9 cellular contexts compared by ENCODE assay signal in the genomic region with DNA sequence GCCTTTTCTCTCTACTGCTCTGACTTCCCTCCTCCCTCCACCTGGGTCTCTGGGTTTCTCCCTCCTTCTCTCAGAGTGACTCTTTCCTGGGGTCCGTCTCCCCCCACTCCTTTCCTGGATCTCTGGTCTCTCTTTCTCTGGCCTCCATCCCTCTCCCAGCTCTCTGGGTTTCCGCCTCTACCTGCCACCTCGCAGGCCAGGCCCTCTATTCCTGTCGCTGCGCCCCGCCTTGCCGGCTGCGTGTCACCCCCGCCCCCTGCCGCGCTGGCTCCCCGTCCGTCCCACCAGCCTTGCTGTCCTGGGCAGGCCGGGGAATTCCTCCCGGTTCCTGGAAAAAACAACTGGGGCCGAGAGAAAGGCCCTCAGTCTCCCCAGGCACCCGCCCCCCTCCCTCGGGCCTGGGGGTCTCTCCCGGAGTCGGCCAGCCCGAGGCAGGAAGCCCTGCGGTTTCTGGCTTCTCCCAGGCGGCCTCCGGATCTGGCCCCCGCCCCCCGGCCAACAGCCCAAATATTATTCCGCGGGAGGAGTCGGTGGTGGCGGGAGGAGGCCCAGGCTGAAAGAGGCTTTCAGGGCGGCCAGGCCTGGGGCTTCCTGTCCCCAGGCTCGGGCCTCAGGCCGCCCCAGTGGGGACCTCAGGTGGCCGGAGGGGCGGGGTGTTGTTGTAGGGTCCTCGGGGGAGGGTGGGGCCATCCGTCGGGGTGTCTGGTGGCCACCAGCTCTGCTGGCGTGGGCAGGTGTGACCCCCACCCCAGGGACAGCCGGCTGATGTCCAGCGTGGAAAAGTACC. TPM values are rescaled to one million over a fixed set of nuclear protein-coding genes. Genes with fewer than 3 reads are reported as not detected.
A peak's percentile ranks its signal among the peaks of the same experiment; 100 is the strongest.
DNase-seq lines count a peak whose midpoint lies in the region; ATAC-seq and TF ChIP-seq lines count a peak whose summit lies in the region.
"Had no signal": no experiment of that assay in that cellular context is flagged by ENCODE, and none has a peak within 500 bp of the region (broad histone marks: within the 10 kb centered on the region; RNA-seq: fewer than 3 reads in every experiment).

No MANE protein-coding gene starts in this region.

- H3K79me2 ChIP-seq in smooth muscle cell (ENCODE audit: low read depth): no peaks in the 10 kb centered on the region

- H3K27me3 ChIP-seq in iPS-18a (ENCODE audit: control insufficient read depth, insufficient read depth, low read length): no peaks in the 10 kb centered on the region
- no peaks in the 10 kb centered on the region for H3K27me3 ChIP-seq in smooth muscle cell (ENCODE audit: low read depth)

- ATAC-seq in GM18520 (IDR thresholded peaks at IDR 0.05; ENCODE audit: unreplicated experiment) (no peak), HG02763 (IDR thresholded peaks at IDR 0.05; ENCODE audit: unreplicated experiment) (no peak), GM18511 (IDR thresholded peaks at IDR 0.05; ENCODE audit: unreplicated experiment) (no peak)
- ATAC-seq: HCT116 had no signal

- peak overlapping the region; percentile 31 for H3K4me3 Mint-ChIP-seq in activated T-helper 2 cell treated with anti-CD3 and anti-CD28 coated beads, Interferon-gamma antibody, Interleukin-2, Interleukin-4, amounts not matched to agents 10 μg/mL and 5 μg/mL and 100 μg/mL, durations not matched to agents 14 hours and 24 hours and 36 hours (ENCODE audit: low read depth)

- WGBS in smooth muscle cell (ENCODE audit: low lambda C conversion rate): 11% methylated on average over 36 of the region's 41 CpGs

- H3K4me3 ChIP-seq in iPS-18a (ENCODE audit: low read length) (peak overlapping the region; percentile 54), smooth muscle cell (peak overlapping the region; percentile 41)

- H3K4me1 Mint-ChIP-seq in activated T-helper 2 cell treated with anti-CD3 and anti-CD28 coated beads, Interferon-gamma antibody, Interleukin-2, Interleukin-4, amounts not matched to agents 10 μg/mL and 5 μg/mL and 100 μg/mL, durations not matched to agents 14 hours and 24 hours and 36 hours (ENCODE audit: low read depth): peaks cover 21% of the 10 kb centered on the region

- intact Hi-C loops in activated T-helper 2 cell treated with anti-CD3 and anti-CD28 coated beads, Interferon-gamma antibody, Interleukin-2, Interleukin-4, amounts not matched to agents 10 μg/mL and 5 μg/mL and 100 μg/mL, durations not matched to agents 14 hours and 24 hours and 36 hours (cut with micrococcal nuclease): no loop called here

- no peaks in the 10 kb centered on the region for H3F3A ChIP-seq in smooth muscle cell (ENCODE audit: low read depth)

- H3K9me3 ChIP-seq in iPS-18a (ENCODE audit: control insufficient read depth, low read depth, low read length): no peaks in the 10 kb centered on the region
- H3K9me3 ChIP-seq in smooth muscle cell (replicated peaks; ENCODE audit: low read depth): no peaks in the 10 kb centered on the region

- no peak overlapping the region for H3K27ac ChIP-seq in iPS-18a (ENCODE audit: low read length)
- H3K27ac ChIP-seq in smooth muscle cell (ENCODE audit: low read depth): peak overlapping the region; percentile 85

- in situ Hi-C loops in GM18951 (cut with MboI; ENCODE audit: low sequenced_read_pairs, unreplicated experiment): no loop called here

- peaks cover 10% of the 10 kb centered on the region for H3K27me3 Mint-ChIP-seq in activated T-helper 2 cell treated with anti-CD3 and anti-CD28 coated beads, Interferon-gamma antibody, Interleukin-2, Interleukin-4, amounts not matched to agents 10 μg/mL and 5 μg/mL and 100 μg/mL, durations not matched to agents 14 hours and 24 hours and 36 hours (ENCODE audit: low read depth)

- H3K36me3 Mint-ChIP-seq in activated T-helper 2 cell treated with anti-CD3 and anti-CD28 coated beads, Interferon-gamma antibody, Interleukin-2, Interleukin-4, amounts not matched to agents 10 μg/mL and 5 μg/mL and 100 μg/mL, durations not matched to agents 14 hours and 24 hours and 36 hours (ENCODE audit: low read depth): no peaks in the 10 kb centered on the region

- peak overlapping the region; percentile 78 for H3K27ac Mint-ChIP-seq in activated T-helper 2 cell treated with anti-CD3 and anti-CD28 coated beads, Interferon-gamma antibody, Interleukin-2, Interleukin-4, amounts not matched to agents 10 μg/mL and 5 μg/mL and 100 μg/mL, durations not matched to agents 14 hours and 24 hours and 36 hours

- H3K9ac ChIP-seq in iPS-18a (ENCODE audit: low read length) (peak overlapping the region; percentile 36), smooth muscle cell (ENCODE audit: low read depth) (peak overlapping the region; percentile 88)

- TF ChIP-seq CTCF in smooth muscle cell (IDR thresholded peaks at IDR 0.05; ENCODE audit: borderline replicate concordance, insufficient read depth, poor library complexity, severe bottlenecking): no peak

- H3K36me3 ChIP-seq in iPS-18a (ENCODE audit: control insufficient read depth, low read depth, low read length): peaks cover 8% of the 10 kb centered on the region
- H3K36me3 ChIP-seq in smooth muscle cell (ENCODE audit: low read depth): no peaks in the 10 kb centered on the region

- peak; percentile 40 for TF ChIP-seq POLR2A in GM18951 (IDR thresholded peaks at IDR 0.05; ENCODE audit: extremely low read depth, insufficient read depth, insufficient read length)

- H3K4me1 ChIP-seq in iPS-18a (ENCODE audit: control insufficient read depth, low read depth, low read length): peaks cover 11% of the 10 kb centered on the region
- peaks cover 12% of the 10 kb centered on the region for H3K4me1 ChIP-seq in smooth muscle cell (ENCODE audit: low read depth)

- no peaks in the 10 kb centered on the region for H4K20me1 ChIP-seq in smooth muscle cell (ENCODE audit: low read depth)

- DNase-seq in activated T-helper 2 cell treated with anti-CD3 and anti-CD28 coated beads, Interferon-gamma antibody, Interleukin-2, Interleukin-4, amounts not matched to agents 10 μg/mL and 5 μg/mL and 100 μg/mL, durations not matched to agents 14 hours and 24 hours and 36 hours (ENCODE audit: low spot score): no peak
- DNase-seq in smooth muscle cell (lab: John Stamatoyannopoulos, UW; ENCODE audit: unreplicated experiment): peak; percentile 43
- DNase-seq in NCI-H2196 treated with DMSO at 0.1 percent for 48 hours (lab: John Stamatoyannopoulos, UW; ENCODE audit: unreplicated experiment): no peak

- peak overlapping the region; percentile 91 for H2AFZ ChIP-seq in smooth muscle cell (ENCODE audit: low read depth)

- peak overlapping the region; percentile 85 for H3K4me2 ChIP-seq in smooth muscle cell

- H3K9me3 Mint-ChIP-seq in activated T-helper 2 cell treated with anti-CD3 and anti-CD28 coated beads, Interferon-gamma antibody, Interleukin-2, Interleukin-4, amounts not matched to agents 10 μg/mL and 5 μg/mL and 100 μg/mL, durations not matched to agents 14 hours and 24 hours and 36 hours: no peaks in the 10 kb centered on the region

RNA-seq across cellular contexts. Expression of a gene that starts 9.3 kb away (rescaled TPM):
- total RNA-seq in activated T-helper 2 cell treated with anti-CD3 and anti-CD28 coated beads, Interferon-gamma antibody, Interleukin-2, Interleukin-4, amounts not matched to agents 10 μg/mL and 5 μg/mL and 100 μg/mL, durations not matched to agents 14 hours and 24 hours and 36 hours: 15.7 and 17.1 TPM in 2 replicates
- total RNA-seq in smooth muscle cell: 10.4 and 19.0 TPM in 2 replicates
- 11.2 and 12.9 TPM in 2 replicates for polyA plus RNA-seq in smooth muscle cell

RNA-seq across cellular contexts. Expression of a gene that starts 12.5 kb away (rescaled TPM):
- total RNA-seq in activated T-helper 2 cell treated with anti-CD3 and anti-CD28 coated beads, Interferon-gamma antibody, Interleukin-2, Interleukin-4, amounts not matched to agents 10 μg/mL and 5 μg/mL and 100 μg/mL, durations not matched to agents 14 hours and 24 hours and 36 hours: 0.37 and 0.60 TPM in 2 replicates
- total RNA-seq in smooth muscle cell: 0.13 and 0.76 TPM in 2 replicates
- 0.50 and 0.65 TPM in 2 replicates for polyA plus RNA-seq in smooth muscle cell

RNA-seq across cellular contexts. Expression of a gene that starts 13.7 kb away (rescaled TPM):
- total RNA-seq in activated T-helper 2 cell treated with anti-CD3 and anti-CD28 coated beads, Interferon-gamma antibody, Interleukin-2, Interleukin-4, amounts not matched to agents 10 μg/mL and 5 μg/mL and 100 μg/mL, durations not matched to agents 14 hours and 24 hours and 36 hours: 121 and 131 TPM in 2 replicates
- 30.9 and 33.3 TPM in 2 replicates for total RNA-seq in smooth muscle cell
- polyA plus RNA-seq in smooth muscle cell: 28.6 and 34.1 TPM in 2 replicates

RNA-seq across cellular contexts. Expression of a gene that starts 25.8 kb away (rescaled TPM):
- 7.3 and 8.6 TPM in 2 replicates for total RNA-seq in activated T-helper 2 cell treated with anti-CD3 and anti-CD28 coated beads, Interferon-gamma antibody, Interleukin-2, Interleukin-4, amounts not matched to agents 10 μg/mL and 5 μg/mL and 100 μg/mL, durations not matched to agents 14 hours and 24 hours and 36 hours
- total RNA-seq in smooth muscle cell: 1.6 and 3.9 TPM in 2 replicates
- polyA plus RNA-seq in smooth muscle cell: 2.1 and 3.5 TPM in 2 replicates

RNA-seq across cellular contexts. Expression of a gene that starts 38.0 kb away (rescaled TPM):
- not detected in 2 replicates for total RNA-seq in activated T-helper 2 cell treated with anti-CD3 and anti-CD28 coated beads, Interferon-gamma antibody, Interleukin-2, Interleukin-4, amounts not matched to agents 10 μg/mL and 5 μg/mL and 100 μg/mL, durations not matched to agents 14 hours and 24 hours and 36 hours
- total RNA-seq in smooth muscle cell: not detected in 2 replicates
- not detected in 2 replicates for polyA plus RNA-seq in smooth muscle cell
